ENCODE assay signal across 12 cellular contexts in genomic region chr10:33216661-33217427, GRCh38.
DNase-seq lines count a peak whose midpoint lies in the region; ATAC-seq and TF ChIP-seq lines count a peak whose summit lies in the region.
"Had no signal": no experiment of that assay in that cellular context is flagged by ENCODE, and none has a peak within 500 bp of the region (broad histone marks: within the 10 kb centered on the region; RNA-seq: fewer than 3 reads in every experiment).

No MANE protein-coding gene starts in this region.

- H3K4me3 ChIP-seq in adipocyte (ENCODE audit: low read length): peak overlapping the region; percentile 29
- H3K4me3 ChIP-seq in CD4-positive, alpha-beta memory T cell (ENCODE audit: low read length in 2 of 2): no peak overlapping the region
- H3K4me3 ChIP-seq: lower lobe of right lung had no signal

- H3K27me3 Mint-ChIP-seq in WTC11 (ENCODE audit: low read depth): no peaks in the 10 kb centered on the region
- H3K27me3 Mint-ChIP-seq in CD4-positive, alpha-beta memory T cell: peaks cover 0 to 1% of the 10 kb centered on the region in 2 donors

- no peaks in the 10 kb centered on the region for H3K36me3 Mint-ChIP-seq in WTC11
- no peaks in the 10 kb centered on the region for H3K36me3 Mint-ChIP-seq in CD4-positive, alpha-beta memory T cell

- peaks cover 75% of the 10 kb centered on the region for H3K36me3 ChIP-seq in adipocyte (ENCODE audit: control insufficient read depth, insufficient read depth, low read length, severe bottlenecking)
- H3K36me3 ChIP-seq in CD4-positive, alpha-beta memory T cell (ENCODE audit: insufficient read depth, low read length): no peaks in the 10 kb centered on the region

- intact Hi-C loops in CD4-positive, alpha-beta memory T cell (cut with micrococcal nuclease): no loop called here

- H3K27ac Mint-ChIP-seq in WTC11: no peak overlapping the region
- H3K27ac Mint-ChIP-seq in CD4-positive, alpha-beta memory T cell: no peak overlapping the region
- H3K27ac Mint-ChIP-seq: activated CD4-positive, alpha-beta T cell treated with anti-CD3 and anti-CD28 coated beads, Interleukin-2, amount 10 ng/mL, durations not matched to agents 7 days and 5 days had no signal

- H3K9me3 ChIP-seq in adipocyte (ENCODE audit: control insufficient read depth, low read length): no peaks in the 10 kb centered on the region
- H3K9me3 ChIP-seq in CD4-positive, alpha-beta memory T cell (ENCODE audit: control insufficient read depth in 1 of 2, low read length in 2 of 2): no peaks in the 10 kb centered on the region
- H3K9me3 ChIP-seq: lower lobe of right lung had no signal

- no peak overlapping the region for H3K4me3 Mint-ChIP-seq in WTC11
- H3K4me3 Mint-ChIP-seq in CD4-positive, alpha-beta memory T cell: no peak overlapping the region
- H3K4me3 Mint-ChIP-seq: activated CD4-positive, alpha-beta T cell treated with anti-CD3 and anti-CD28 coated beads, Interleukin-2, amount 10 ng/mL, durations not matched to agents 7 days and 5 days had no signal

- H3K9ac ChIP-seq in adipocyte (ENCODE audit: low read length): peak overlapping the region; percentile 69

- peaks cover 5% of the 10 kb centered on the region; the same call in 1 of the 2 replicates for H3K9me3 Mint-ChIP-seq in WTC11
- no peaks in the 10 kb centered on the region for H3K9me3 Mint-ChIP-seq in CD4-positive, alpha-beta memory T cell

- DNase-seq in DMS53 (lab: John Stamatoyannopoulos, UW) (peak; percentile 92), NCI-H1092 (lab: John Stamatoyannopoulos, UW) (peak; percentile 11), adipocyte (ENCODE audit: low read depth) (peak; percentile 71), myocyte (ENCODE audit: low read depth) (peak; percentile 74), WTC11 (ENCODE audit: low spot score) (no peak), SKM-1 treated with dmso at 0.1 percent for 144 hours (lab: John Stamatoyannopoulos, UW; ENCODE audit: unreplicated experiment) (no peak)
- DNase-seq in CD4-positive, alpha-beta memory T cell: no peak
- DNase-seq: activated CD4-positive, alpha-beta T cell treated with anti-CD3 and anti-CD28 coated beads, Interleukin-2, amount 10 ng/mL, durations not matched to agents 7 days and 5 days; GF-D8; KG1; lower lobe of right lung had no signal

- TF ChIP-seq CTCF in WTC11 (IDR thresholded peaks at IDR 0.05): no peak

- CTCF ChIA-PET in WTC11 (lab: Charles Lee): no interaction called here
- CTCF ChIA-PET in CD4-positive, alpha-beta memory T cell (lab: Charles Lee; ENCODE audit: partially characterized antibody): no interaction called here

- ATAC-seq in GM21447 (IDR thresholded peaks at IDR 0.05; ENCODE audit: unreplicated experiment): no peak
- ATAC-seq in WTC11: no peak

- H3K4me1 Mint-ChIP-seq in WTC11: no peaks in the 10 kb centered on the region
- peaks cover 6 to 17% (median 11%) of the 10 kb centered on the region in 4 donors for H3K4me1 Mint-ChIP-seq in CD4-positive, alpha-beta memory T cell

- H3K4me1 ChIP-seq in adipocyte (ENCODE audit: control insufficient read depth, insufficient read depth, low read length): peaks cover 60% of the 10 kb centered on the region
- no peaks in the 10 kb centered on the region for H3K4me1 ChIP-seq in CD4-positive, alpha-beta memory T cell (ENCODE audit: insufficient read depth, low read length)

- H3K27ac ChIP-seq in CD4-positive, alpha-beta memory T cell (ENCODE audit: low read depth, low read length): no peak overlapping the region

- H3K27me3 ChIP-seq in adipocyte (replicated peaks; ENCODE audit: control insufficient read depth, insufficient read depth, low read length): no peaks in the 10 kb centered on the region
- no peaks in the 10 kb centered on the region for H3K27me3 ChIP-seq in CD4-positive, alpha-beta memory T cell (ENCODE audit: insufficient read depth, low read length)

- POLR2A ChIA-PET in WTC11 (lab: Charles Lee): interaction anchor here (0.8 kb wide), 1 partner anchor 8 kb away, joined by 3 read pairs; no protein-coding TSS in a partner anchor
- POLR2A ChIA-PET in CD4-positive, alpha-beta memory T cell (lab: Charles Lee; ENCODE audit: partially characterized antibody): no interaction called here

TF ChIP-seq in WTC11, 78 proteins besides CTCF, POLR2A, EP300 and RAD21:
- TF ChIP-seq ATF3 (CRISPR knock-in tag; conservative IDR thresholded peaks at IDR 0.05) (no peak), ZNF671 (CRISPR knock-in tag; IDR thresholded peaks at IDR 0.05) (no peak), IRF2 (CRISPR knock-in tag; IDR thresholded peaks at IDR 0.05; ENCODE audit: borderline replicate concordance, low read depth) (no peak), CREM (CRISPR knock-in tag; IDR thresholded peaks at IDR 0.05) (no peak), NR2C2 (CRISPR knock-in tag; IDR thresholded peaks at IDR 0.05) (no peak), ZNF317 (CRISPR knock-in tag; IDR thresholded peaks at IDR 0.05; ENCODE audit: borderline replicate concordance, low read depth) (no peak), NFATC4 (CRISPR knock-in tag; IDR thresholded peaks at IDR 0.05) (no peak), MXD4 (CRISPR knock-in tag; IDR thresholded peaks at IDR 0.05; ENCODE audit: borderline replicate concordance) (no peak)

Comparison
In these comparisons a context has a peak if more than half of its experiments do, and no peak if none do; other contexts are left out.
1. DNase-seq: peak in DMS53 (single experiment), NCI-H1092 (single experiment), adipocyte (single experiment) and myocyte (single experiment); none in WTC11 (single experiment), SKM-1 treated with dmso at 0.1 percent for 144 hours (single experiment) and CD4-positive, alpha-beta memory T cell (0 of 5).